15 cellular contexts compared by ENCODE assay signal in the genomic region with DNA sequence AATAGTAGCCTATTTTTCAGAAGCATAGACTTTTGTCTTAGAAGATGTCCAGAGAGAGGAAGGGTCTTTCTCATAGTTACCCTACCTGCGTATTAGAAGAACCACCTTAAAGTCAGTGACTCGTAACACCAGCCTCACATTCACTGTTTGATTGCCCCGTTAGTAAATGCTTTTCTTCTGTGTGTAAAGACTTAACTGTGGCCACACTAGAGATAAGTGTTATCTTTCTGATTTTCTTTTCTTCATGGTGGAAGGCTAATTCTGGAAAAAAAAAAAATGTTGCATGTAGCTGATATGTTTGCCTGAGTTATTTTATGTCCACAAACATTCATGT.
DNase-seq lines count a peak whose midpoint lies in the region; ATAC-seq and TF ChIP-seq lines count a peak whose summit lies in the region.
"Had no signal": no experiment of that assay in that cellular context is flagged by ENCODE, and none has a peak within 500 bp of the region (broad histone marks: within the 10 kb centered on the region; RNA-seq: fewer than 3 reads in every experiment).

No MANE protein-coding gene starts in this region.

- POLR2A ChIA-PET in activated CD4-positive, alpha-beta memory T cell treated with anti-CD3 and anti-CD28 coated beads for 36 hours (lab: Charles Lee), result interaction anchor here (0.5 kb wide), 1 partner anchor 39 kb away, joined by 3 read pairs; no protein-coding TSS in a partner anchor
- POLR2A ChIA-PET in RWPE1 (lab: Yijun Ruan, JAX; ENCODE audit: low non-redundant PET), result no interaction called here

- no peak for TF ChIP-seq CTCF in RWPE1 (conservative IDR thresholded peaks at IDR 0.05; ENCODE audit: low read depth)

- H3K27ac Mint-ChIP-seq in activated CD4-positive, alpha-beta memory T cell treated with anti-CD3 and anti-CD28 coated beads for 36 hours, result peak overlapping the region; percentile 55

- no peak overlapping the region for H3K4me2 ChIP-seq in Karpas-422 (ENCODE audit: low read depth, low read length, poor library complexity, severe bottlenecking)
- H3K4me2 ChIP-seq: BLaER1 had no signal

- H3K9ac ChIP-seq in Karpas-422 (ENCODE audit: low read length), result no peak overlapping the region
- H3K9ac ChIP-seq: BLaER1 had no signal

- H3K9me2 ChIP-seq in Karpas-422 (replicated peaks; ENCODE audit: insufficient read depth, low read length), result no peaks in the 10 kb centered on the region

- no peaks in the 10 kb centered on the region for H3K27me3 ChIP-seq in Karpas-422 (ENCODE audit: low read length)
- H3K27me3 ChIP-seq: BLaER1, esophagus squamous epithelium, Peyer's patch had no signal

- no peaks in the 10 kb centered on the region for H3K36me3 ChIP-seq in Karpas-422 (ENCODE audit: insufficient read depth, low read length)
- H3K36me3 ChIP-seq: Peyer's patch had no signal

- no peaks in the 10 kb centered on the region for H3K9me3 ChIP-seq in Karpas-422 (ENCODE audit: low read length)
- H3K9me3 ChIP-seq: BLaER1, esophagus squamous epithelium, Peyer's patch had no signal

- H3K36me3 Mint-ChIP-seq in activated CD4-positive, alpha-beta memory T cell treated with anti-CD3 and anti-CD28 coated beads for 36 hours, result peaks cover 28% of the 10 kb centered on the region

- CTCF ChIA-PET in activated CD4-positive, alpha-beta memory T cell treated with anti-CD3 and anti-CD28 coated beads for 36 hours (lab: Charles Lee), result no interaction called here
- CTCF ChIA-PET in RWPE1 (lab: Yijun Ruan, JAX), result interaction anchor here (0.6 kb wide), 1 partner anchor 48 kb away, joined by 3 read pairs; no protein-coding TSS in a partner anchor

- H3K27ac ChIP-seq in Karpas-422 (ENCODE audit: low read length) (no peak overlapping the region), RWPE1 (no peak overlapping the region)
- H3K27ac ChIP-seq: BLaER1, esophagus squamous epithelium, Peyer's patch, VCaP had no signal

- H3K4me3 Mint-ChIP-seq in activated CD4-positive, alpha-beta memory T cell treated with anti-CD3 and anti-CD28 coated beads for 36 hours, result peak overlapping the region; percentile 44

- H4K20me1 ChIP-seq in Karpas-422 (ENCODE audit: insufficient read depth, low read depth, low read length), result no peaks in the 10 kb centered on the region
- H4K20me1 ChIP-seq: BLaER1 had no signal

- intact Hi-C loops in activated CD4-positive, alpha-beta memory T cell treated with anti-CD3 and anti-CD28 coated beads for 36 hours (cut with micrococcal nuclease), result loop anchor here (1.0 to 10.0 kb wide), 4 partner anchors 45 to 486 kb away; a partner anchor contains a TSS

- ATAC-seq in GM18498 (IDR thresholded peaks at IDR 0.05; ENCODE audit: unreplicated experiment) (peak; percentile 50), GM19351 (IDR thresholded peaks at IDR 0.05; ENCODE audit: unreplicated experiment) (peak; percentile 38), HG02884 (IDR thresholded peaks at IDR 0.05; ENCODE audit: unreplicated experiment) (peak; percentile 24)

- no peaks in the 10 kb centered on the region for H3K9me3 Mint-ChIP-seq in activated CD4-positive, alpha-beta memory T cell treated with anti-CD3 and anti-CD28 coated beads for 36 hours

- H3K4me1 Mint-ChIP-seq in activated CD4-positive, alpha-beta memory T cell treated with anti-CD3 and anti-CD28 coated beads for 36 hours (ENCODE audit: low read depth), result peaks cover 46% of the 10 kb centered on the region

- no peak for DNase-seq in activated CD4-positive, alpha-beta memory T cell treated with anti-CD3 and anti-CD28 coated beads for 36 hours
- DNase-seq in Karpas-422 (no peak), RWPE1 (ENCODE audit: low spot score) (no peak), NCI-H2227 treated with DMSO at 0.1 percent for 48 hours (lab: John Stamatoyannopoulos, UW) (no peak)
- DNase-seq in stimulated activated naive CD4-positive, alpha-beta T cell treated with Interleukin-2 at 50 U/mL for 16 hours (lab: John Stamatoyannopoulos, UW), result no peak
- DNase-seq: activated gamma-delta T cell treated with Interleukin-2 at 50 U/mL for 16 hours, esophagus squamous epithelium, KG1, mesendoderm, Peyer's patch had no signal

- no peaks in the 10 kb centered on the region for H3K27me3 Mint-ChIP-seq in activated CD4-positive, alpha-beta memory T cell treated with anti-CD3 and anti-CD28 coated beads for 36 hours

- no peaks in the 10 kb centered on the region for H3K4me1 ChIP-seq in Karpas-422 (ENCODE audit: low read length)
- H3K4me1 ChIP-seq: BLaER1, esophagus squamous epithelium, Peyer's patch had no signal

- H3K79me2 ChIP-seq in Karpas-422 (ENCODE audit: low read length), result no peaks in the 10 kb centered on the region

- H2AFZ ChIP-seq in Karpas-422 (ENCODE audit: low read length), result no peak overlapping the region

- no peak overlapping the region for H3K4me3 ChIP-seq in Karpas-422 (ENCODE audit: low read length)
- H3K4me3 ChIP-seq: BLaER1, esophagus squamous epithelium, Peyer's patch had no signal
